Comparison of ENCODE assay signal across 8 cellular contexts in the genomic region with DNA sequence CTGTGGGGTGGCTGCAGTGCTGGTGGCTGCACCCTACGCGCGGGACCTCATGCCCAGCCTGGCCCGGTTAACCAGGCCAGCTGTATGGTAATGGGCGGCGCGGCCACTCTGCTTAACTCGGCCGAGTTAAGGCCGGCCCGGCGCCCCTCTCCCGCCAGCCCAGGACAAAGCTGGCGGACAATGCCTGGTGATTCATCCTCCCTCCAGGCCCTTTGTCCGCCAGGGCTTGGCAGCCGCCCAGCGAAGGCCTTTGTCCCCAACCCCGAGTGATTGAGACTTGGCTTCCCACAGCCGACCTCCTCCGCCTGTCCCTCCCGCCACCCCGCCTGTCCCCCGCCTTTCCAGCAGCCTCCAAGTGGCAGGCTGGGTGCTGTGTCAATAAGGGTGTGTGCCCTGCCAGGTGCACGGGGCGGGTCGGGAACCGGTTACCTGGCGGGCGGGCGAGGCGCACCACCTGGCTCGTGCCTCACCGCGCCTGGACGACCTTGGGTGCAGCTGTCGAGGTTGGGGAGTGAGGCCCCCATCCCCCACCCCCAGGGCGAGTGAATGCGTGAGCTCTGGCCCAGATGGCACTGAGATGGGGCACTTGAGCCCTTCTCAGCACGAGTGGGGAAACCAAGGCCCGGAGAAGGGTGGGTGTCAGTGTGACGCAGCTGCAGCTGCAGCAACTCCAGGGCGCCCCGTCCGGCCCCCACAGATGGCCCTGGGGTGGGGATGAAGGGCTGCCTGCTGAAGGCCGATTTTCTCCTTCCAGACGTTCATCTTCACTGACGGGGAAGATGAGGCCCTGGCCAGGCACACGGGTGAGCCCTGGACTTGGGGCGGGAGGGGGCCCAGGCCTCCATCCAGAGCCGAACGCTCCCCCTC. TPM values are rescaled to one million over a fixed set of nuclear protein-coding genes. Genes with fewer than 3 reads are reported as not detected.
DNase-seq lines count a peak whose midpoint lies in the region; ATAC-seq and TF ChIP-seq lines count a peak whose summit lies in the region.

No MANE protein-coding gene starts in this region.

- no peaks in the 10 kb centered on the region for H3K9me3 ChIP-seq in heart right ventricle

- H3K9me3 Mint-ChIP-seq in activated naive CD8-positive, alpha-beta T cell treated with anti-CD3 and anti-CD28 coated beads for 36 hours = no peaks in the 10 kb centered on the region

- H3K4me1 ChIP-seq in heart right ventricle = peaks cover 21 to 93% (median 59%) of the 10 kb centered on the region in 9 donors

- peaks cover 49% of the 10 kb centered on the region for H3K4me1 Mint-ChIP-seq in activated naive CD8-positive, alpha-beta T cell treated with anti-CD3 and anti-CD28 coated beads for 36 hours

- ATAC-seq in heart right ventricle (peak; percentile 18 to 67 (median 57)), omental fat pad (ENCODE audit: low FRiP score) (peak; percentile 17), HG03442 (IDR thresholded peaks at IDR 0.05; ENCODE audit: unreplicated experiment) (no peak)

- in situ Hi-C loops in Caki2 (cut with HindIII; ENCODE audit: low pct_unique_long_range_greater_than_20kb, low sequenced_read_pairs) = no loop called here

- peak; percentile 76 for DNase-seq in Caki2 (ENCODE audit: low read depth)
- DNase-seq in NCI-H1436 (lab: John Stamatoyannopoulos, UW) = peak; percentile 73
- DNase-seq in activated naive CD8-positive, alpha-beta T cell treated with anti-CD3 and anti-CD28 coated beads for 36 hours = no peak
- DNase-seq in heart right ventricle = peak; percentile 87 to 90
- peak; percentile 64 for DNase-seq in omental fat pad (ENCODE audit: low spot score)
- no peak for DNase-seq in effector CD4-positive, alpha-beta T cell
- no peak for DNase-seq in central memory CD4-positive, alpha-beta T cell

- peak overlapping the region; percentile 22 for H3K4me3 Mint-ChIP-seq in activated naive CD8-positive, alpha-beta T cell treated with anti-CD3 and anti-CD28 coated beads for 36 hours

- H3K36me3 Mint-ChIP-seq in activated naive CD8-positive, alpha-beta T cell treated with anti-CD3 and anti-CD28 coated beads for 36 hours = peaks cover 9% of the 10 kb centered on the region

- 37 to 44% methylated on average over 51 of the region's 51 CpGs for WGBS in heart right ventricle, 2 donors

- no peak overlapping the region for H3K27ac Mint-ChIP-seq in activated naive CD8-positive, alpha-beta T cell treated with anti-CD3 and anti-CD28 coated beads for 36 hours

- TF ChIP-seq CTCF in heart right ventricle (IDR thresholded peaks at IDR 0.05) (no peak), omental fat pad (IDR thresholded peaks at IDR 0.05) (no peak)

- intact Hi-C loops in heart right ventricle (cut with DNase I) = loop anchor here in 4 of 10 donors (5.0 kb wide), 4 partner anchors 33 to 52 kb away; a partner anchor contains a TSS

- H3K27me3 ChIP-seq in heart right ventricle = peaks cover 0 to 33% (median 6%) of the 10 kb centered on the region in 7 donors

- H3K4me3 ChIP-seq in heart right ventricle = peak overlapping the region in 9 of 10 donors; percentile 15 to 82 (median 67)

- H3K36me3 ChIP-seq in heart right ventricle = peaks cover 0 to 45% (median 4%) of the 10 kb centered on the region in 9 donors

- peak overlapping the region in 9 of 10 donors; percentile 43 to 91 (median 81) for H3K27ac ChIP-seq in heart right ventricle

- no peaks in the 10 kb centered on the region for H3K27me3 Mint-ChIP-seq in activated naive CD8-positive, alpha-beta T cell treated with anti-CD3 and anti-CD28 coated beads for 36 hours

RNA-seq across cellular contexts. Expression of a gene that starts 4.6 kb away (rescaled TPM):
- 10.2 and 16.7 TPM in 2 replicates for total RNA-seq in Caki2 (2014; rRNA removed; shearing (Covaris generic); ENCODE audit: low replicate concordance)
- 10 to 100 TPM; 21.0 to 25.8 TPM for total RNA-seq in activated naive CD8-positive, alpha-beta T cell treated with anti-CD3 and anti-CD28 coated beads for 36 hours
- 10 to 100 TPM in 4 of 10 donors, 1 to 10 TPM in 6; 2.4 to 11.8 (median 9.0) TPM for total RNA-seq in heart right ventricle
- polyA plus RNA-seq in heart right ventricle = 10 to 100 TPM in 1 of 2 donors, 1 to 10 TPM in 1; 7.2 to 10.8 TPM
- total RNA-seq in omental fat pad = 10 to 100 TPM in 3 of 4 donors, 1 to 10 TPM in 1; 4.7 to 25.9 (median 21.6) TPM

RNA-seq across cellular contexts. Expression of a gene that starts 31.1 kb away (rescaled TPM):
- total RNA-seq in Caki2 (2014; rRNA removed; shearing (Covaris generic); ENCODE audit: low replicate concordance) = 60.7 and 74.9 TPM in 2 replicates
- 10 to 100 TPM; 36.4 to 37.8 TPM for total RNA-seq in activated naive CD8-positive, alpha-beta T cell treated with anti-CD3 and anti-CD28 coated beads for 36 hours
- total RNA-seq in heart right ventricle (10 to 100 TPM; 10.6 to 18.2 (median 12.8) TPM), omental fat pad (10 to 100 TPM; 22.7 to 33.1 (median 26.3) TPM)
- 10 to 100 TPM; 16.8 to 22.8 TPM for polyA plus RNA-seq in heart right ventricle

RNA-seq across cellular contexts. Expression of a gene that starts 34.6 kb away (rescaled TPM):
- total RNA-seq in Caki2 (2014; rRNA removed; shearing (Covaris generic); ENCODE audit: low replicate concordance) = 8.9 and 32.5 TPM in 2 replicates
- total RNA-seq in activated naive CD8-positive, alpha-beta T cell treated with anti-CD3 and anti-CD28 coated beads for 36 hours = 1 to 10 TPM; 5.4 to 6.1 TPM
- total RNA-seq in heart right ventricle (10 to 100 TPM in 4 of 10 donors, 1 to 10 TPM in 6; 7.8 to 13.8 (median 9.4) TPM), omental fat pad (10 to 100 TPM in 3 of 4 donors, 1 to 10 TPM in 1; 6.6 to 14.3 (median 12.8) TPM)
- polyA plus RNA-seq in heart right ventricle = 1 to 10 TPM; 4.2 to 5.0 TPM

RNA-seq across cellular contexts. Expression of a gene that starts 48.0 kb away (rescaled TPM):
- not detected in 2 replicates for total RNA-seq in Caki2 (2014; rRNA removed; shearing (Covaris generic); ENCODE audit: low replicate concordance)
- not detected for total RNA-seq in activated naive CD8-positive, alpha-beta T cell treated with anti-CD3 and anti-CD28 coated beads for 36 hours
- total RNA-seq in heart right ventricle (not detected), omental fat pad (not detected)
- polyA plus RNA-seq in heart right ventricle = not detected

Comparison
In these comparisons a context has a peak if more than half of its experiments do, and no peak if none do; other contexts are left out.
1. DNase-seq: peak in Caki2 (single experiment), NCI-H1436 (single experiment), heart right ventricle (2 of 2) and omental fat pad (single experiment); none in activated naive CD8-positive, alpha-beta T cell treated with anti-CD3 and anti-CD28 coated beads for 36 hours (single experiment), effector CD4-positive, alpha-beta T cell (single experiment) and central memory CD4-positive, alpha-beta T cell (single experiment).